ENCODE assay signal across 18 cellular contexts in genomic region chr1:178739285-178740045, GRCh38. TPM values are rescaled to one million over a fixed set of nuclear protein-coding genes. Genes with fewer than 3 reads are reported as not detected.
A peak's percentile ranks its signal among the peaks of the same experiment; 100 is the strongest.
DNase-seq lines count a peak whose midpoint lies in the region; ATAC-seq and TF ChIP-seq lines count a peak whose summit lies in the region.
"Had no signal": no experiment of that assay in that cellular context is flagged by ENCODE, and none has a peak within 500 bp of the region (broad histone marks: within the 10 kb centered on the region; RNA-seq: fewer than 3 reads in every experiment).

No MANE protein-coding gene starts in this region.

- H3K4me3 ChIP-seq in LNCaP clone FGC (ENCODE audit: low read depth, low read length) (no peak overlapping the region), mammary epithelial cell (replicated peaks in 1 of 3; ENCODE audit: insufficient read depth in 1 of 3, low read depth in 2 of 3, low read length in 3 of 3) (no peak overlapping the region)

- intact Hi-C loops in mammary epithelial cell (cut with micrococcal nuclease) = no loop called here

- DNase-seq in EH (ENCODE audit: low read depth) (peak; percentile 59), LNCaP clone FGC (ENCODE audit: low read depth) (peak; percentile 18), mammary epithelial cell (peak; percentile 71), iris pigment epithelial cell (ENCODE audit: low read depth) (peak; percentile 63), DMS79 (lab: John Stamatoyannopoulos, UW) (no peak), glomerular visceral epithelial cell (ENCODE audit: extremely low spot score) (no peak), NCI-H2196 (lab: John Stamatoyannopoulos, UW; ENCODE audit: unreplicated experiment) (no peak)
- no peak for DNase-seq in stimulated activated naive CD8-positive, alpha-beta T cell treated with anti-CD3 and anti-CD28 coated beads, Interleukin-15, Interleukin-2, amounts not matched to agents 100 U/mL and 50 U/mL, for 24 hours
- DNase-seq: activated CD4-positive, CD25-positive, alpha-beta regulatory T cell treated with anti-CD3 and anti-CD28 coated beads, Interleukin-2, amount 50 U/mL, for 72 hours; activated CD8-positive, alpha-beta memory T cell treated with anti-CD3 and anti-CD28 coated beads, Interleukin-2, amount 10 ng/mL, durations not matched to agents 7 days and 5 days; activated effector memory CD4-positive, alpha-beta T cell treated with anti-CD3 and anti-CD28 coated beads, Interleukin-2, amount 50 U/mL, for 16 hours; aorta; Calu3; dermis blood vessel endothelial cell; NCI-H1694 treated with DMSO at 0.1 percent for 48 hours; NCI-H524; right cardiac atrium had no signal

- peaks cover 3% of the 10 kb centered on the region for H3K36me3 ChIP-seq in mammary epithelial cell (ENCODE audit: insufficient read depth, low read length)

- peaks cover 11% of the 10 kb centered on the region for H3K4me1 ChIP-seq in mammary epithelial cell (ENCODE audit: insufficient read depth, low read length)

- no peak overlapping the region for H2AFZ ChIP-seq in mammary epithelial cell (ENCODE audit: low read depth, low read length)

- no peaks in the 10 kb centered on the region for H3K27me3 ChIP-seq in mammary epithelial cell (ENCODE audit: insufficient read depth, low read length)

- BruUV-seq in mammary epithelial cell (replicated peaks; lab: Mats Ljungman, UMichigan) = no TSS peak

- no peak overlapping the region for H3K9ac ChIP-seq in mammary epithelial cell (ENCODE audit: insufficient read depth, low read length)

- WGBS in mammary epithelial cell (ENCODE audit: low coverage, missing lambda C conversion rate) = 56% methylated on average over 4 of the region's 4 CpGs

- TF ChIP-seq CTCF in LNCaP clone FGC (IDR thresholded peaks at IDR 0.05; ENCODE audit: control insufficient read depth, extremely low read depth, insufficient read depth) (no peak), mammary epithelial cell (conservative IDR thresholded peaks at IDR 0.05 in 1 of 2, IDR thresholded peaks at IDR 0.05 in 1 of 2; ENCODE audit: extremely low read depth in 1 of 2, insufficient read depth in 1 of 2, low read depth in 1 of 2, low read length in 2 of 2) (no peak)

- H3K9me3 ChIP-seq in mammary epithelial cell (replicated peaks; ENCODE audit: insufficient read depth, low read length) = no peaks in the 10 kb centered on the region

- CTCF ChIA-PET in mammary epithelial cell (lab: Charles Lee; ENCODE audit: low non-redundant PET) = no interaction called here

- in situ Hi-C loops in mammary epithelial cell (cut with MboI; ENCODE audit: low sequenced_read_pairs in 2 of 2) = no loop called here

- H3K79me2 ChIP-seq in mammary epithelial cell (ENCODE audit: insufficient read depth, low read length) = peaks cover 7% of the 10 kb centered on the region

- dilution Hi-C loops in mammary epithelial cell (cut with HindIII; ENCODE audit: low sequenced_read_pairs) = no loop called here

- no peaks in the 10 kb centered on the region for H4K20me1 ChIP-seq in mammary epithelial cell (ENCODE audit: insufficient read depth, low read length)

- peak overlapping the region; percentile 41 for H3K27ac ChIP-seq in mammary epithelial cell (ENCODE audit: insufficient read depth, low read depth, low read length)

- no peak for ATAC-seq in stimulated activated naive CD8-positive, alpha-beta T cell treated with anti-CD3 and anti-CD28 coated beads, Interleukin-15, Interleukin-2, amounts not matched to agents 100 U/mL and 50 U/mL, for 24 hours
- ATAC-seq: activated CD8-positive, alpha-beta memory T cell treated with anti-CD3 and anti-CD28 coated beads, Interleukin-2, amount 10 ng/mL, durations not matched to agents 7 days and 5 days; Panc1 had no signal

- no peak overlapping the region for H3K4me2 ChIP-seq in mammary epithelial cell (ENCODE audit: insufficient read depth, low read depth, low read length)

RNA-seq across cellular contexts. Expression of gene RALGPS2, which starts 14.4 kb away (rescaled TPM):
- total RNA-seq in mammary epithelial cell = 10 to 100 TPM; 20.4 to 25.3 TPM
- polyA plus RNA-seq in mammary epithelial cell = 9.5 TPM
- 108 TPM for polyA minus RNA-seq in mammary epithelial cell

Comparison
In these comparisons a context has a peak if more than half of its experiments do, and no peak if none do; other contexts are left out.
1. DNase-seq: peak in EH (single experiment), LNCaP clone FGC (single experiment), mammary epithelial cell (single experiment) and iris pigment epithelial cell (single experiment); none in DMS79 (single experiment), glomerular visceral epithelial cell (single experiment), stimulated activated naive CD8-positive, alpha-beta T cell treated with anti-CD3 and anti-CD28 coated beads, Interleukin-15, Interleukin-2, amounts not matched to agents 100 U/mL and 50 U/mL, for 24 hours (single experiment) and NCI-H2196 (single experiment).